ENCODE assay signal across 7 cellular contexts in the genomic region with DNA sequence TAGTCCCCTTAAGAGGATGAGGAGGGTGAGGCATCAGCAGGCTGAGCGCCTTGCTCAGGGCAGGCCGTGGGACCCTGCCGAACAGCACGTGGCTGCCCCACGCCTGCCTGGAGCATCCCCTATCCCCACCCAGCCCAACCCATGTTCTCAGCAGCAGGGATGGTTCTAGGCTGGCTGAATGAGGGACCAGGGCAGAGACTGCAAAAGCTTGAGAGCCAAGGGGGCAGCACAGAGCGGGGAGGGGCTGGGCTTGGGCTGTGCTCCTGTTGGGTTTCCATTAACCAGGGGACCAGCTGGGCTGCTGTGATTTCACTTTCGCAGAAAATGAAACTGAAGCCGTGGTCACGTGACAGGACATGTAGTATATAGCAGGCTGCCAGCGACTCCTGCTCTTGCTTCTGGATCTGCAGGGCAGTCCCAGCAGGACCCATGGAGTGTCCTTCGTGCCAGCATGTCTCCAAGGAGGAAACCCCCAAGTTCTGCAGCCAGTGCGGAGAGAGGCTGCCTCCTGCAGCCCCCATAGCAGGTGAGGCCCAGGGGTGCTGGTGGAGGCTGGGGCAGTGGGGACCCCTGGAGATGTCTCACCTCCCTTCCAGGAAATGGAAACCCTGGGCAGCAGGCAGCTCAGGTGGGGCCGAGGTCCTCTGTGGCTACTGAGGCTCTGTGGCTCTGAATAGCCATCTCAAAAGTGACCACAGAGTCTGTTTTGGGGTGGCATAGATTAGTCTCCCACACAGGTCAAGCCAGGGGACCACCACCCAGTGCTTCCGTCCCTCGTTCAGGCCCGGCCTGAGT. TPM values are rescaled to one million over a fixed set of nuclear protein-coding genes. Genes with fewer than 3 reads are reported as not detected.
DNase-seq lines count a peak whose midpoint lies in the region; ATAC-seq and TF ChIP-seq lines count a peak whose summit lies in the region.

No MANE protein-coding gene starts in this region.

- TF ChIP-seq EP300 in transverse colon (IDR thresholded peaks at IDR 0.05; ENCODE audit: low read depth), result no peak

- in situ Hi-C loops in transverse colon (cut with MboI; ENCODE audit: low pct_ligation_motif_present in 1 of 4, low pct_unique_long_range_greater_than_20kb in 1 of 4, low sequenced_read_pairs in 3 of 4), result no loop called here

- DNase-seq in NK-92 (lab: John Stamatoyannopoulos, UW; ENCODE audit: unreplicated experiment), result peak; percentile 21
- DNase-seq in activated T-cell treated with anti-CD3 and anti-CD28 coated beads for 48 hours (ENCODE audit: low read depth), result peak; percentile 81
- DNase-seq in fibroblast of the conjunctiva (ENCODE audit: low read depth), result peak; percentile 81
- DNase-seq in pons (ENCODE audit: low spot score), result peak; percentile 68
- DNase-seq in transverse colon, result peak; percentile 94

- 9% methylated on average over 15 of the region's 16 CpGs; no CpG with 5 or more reads in 1 of the 2 donors for WGBS in transverse colon (ENCODE audit: low coverage in 1 of 2), 2 donors

- ATAC-seq in GM18498 (IDR thresholded peaks at IDR 0.05; ENCODE audit: unreplicated experiment) (peak; percentile 53), HG02884 (IDR thresholded peaks at IDR 0.05; ENCODE audit: unreplicated experiment) (peak; percentile 34)

- peaks cover 15 to 51% (median 37%) of the 10 kb centered on the region in 4 donors for H3K4me1 ChIP-seq in transverse colon

- peak overlapping the region in 3 of 4 donors; percentile 23 to 50 (median 32) for H3K4me3 ChIP-seq in transverse colon

- TF ChIP-seq POLR2A in transverse colon (IDR thresholded peaks at IDR 0.05), result peak; percentile 57

- no peaks in the 10 kb centered on the region for H3K36me3 ChIP-seq in transverse colon

- H3K9me3 ChIP-seq in transverse colon, result no peaks in the 10 kb centered on the region

- no peaks in the 10 kb centered on the region for H3K27me3 ChIP-seq in transverse colon

- TF ChIP-seq CTCF in transverse colon (IDR thresholded peaks at IDR 0.05), result peak in 1 of 5 experiments; percentile 11

- intact Hi-C loops in transverse colon (cut with DNase I; ENCODE audit: low total_unique reads), result no loop called here

- H3K27ac ChIP-seq in transverse colon, result peak overlapping the region; percentile 99 to 100 (median 100)

RNA-seq across cellular contexts. Expression of gene RNF213, which starts 2.8 kb away (rescaled TPM):
- total RNA-seq in transverse colon, result 100 to 1,000 TPM; 113 to 174 (median 159) TPM

RNA-seq across cellular contexts. Expression of gene SLC26A11, which starts 43.2 kb away (rescaled TPM):
- total RNA-seq in transverse colon, result 10 to 100 TPM; 13.2 to 24.7 (median 17.0) TPM

RNA-seq across cellular contexts. Expression of gene SGSH, which starts 43.3 kb away (rescaled TPM):
- 10 to 100 TPM; 26.2 to 66.2 (median 39.9) TPM for total RNA-seq in transverse colon

Comparison
In these comparisons a context has a peak if more than half of its experiments do, and no peak if none do; other contexts are left out.
1. Peak in every context shown above with its lines: DNase-seq, ATAC-seq, H3K4me3 ChIP-seq and H3K27ac ChIP-seq.
2. DNase-seq: peak in every context shown above with its lines; median percentile 94 in transverse colon; 81 in activated T-cell treated with anti-CD3 and anti-CD28 coated beads for 48 hours; 81 in fibroblast of the conjunctiva; 68 in pons; 21 in NK-92.